ENCODE assay signal across 8 cellular contexts in genomic region chr1:39575191-39576015, GRCh38. TPM values are rescaled to one million over a fixed set of nuclear protein-coding genes. Genes with fewer than 3 reads are reported as not detected.
DNase-seq lines count a peak whose midpoint lies in the region; ATAC-seq and TF ChIP-seq lines count a peak whose summit lies in the region.

No MANE protein-coding gene starts in this region.

- H3K18ac ChIP-seq in mesenchymal stem cell (ENCODE audit: low read depth in 1 of 2, low read length in 2 of 2) = peak overlapping the region in 1 of 2 experiments; percentile 76

- no peaks in the 10 kb centered on the region for H3K27me3 ChIP-seq in effector memory CD4-positive, alpha-beta T cell (replicated peaks; ENCODE audit: control insufficient read depth, insufficient read depth, low read length, poor library complexity, severe bottlenecking)
- H3K27me3 ChIP-seq in mesenchymal stem cell (ENCODE audit: control insufficient read depth in 1 of 2, insufficient read depth in 1 of 2, low read length in 2 of 2) = no peaks in the 10 kb centered on the region

- H3K27me3 Mint-ChIP-seq in activated CD8-positive, alpha-beta T cell treated with anti-CD3 and anti-CD28 coated beads for 36 hours = no peaks in the 10 kb centered on the region

- ATAC-seq in activated CD8-positive, alpha-beta T cell treated with anti-CD3 and anti-CD28 coated beads for 36 hours = peak; percentile 42

- peak overlapping the region in 1 of 2 experiments; percentile 96 for H3K23ac ChIP-seq in mesenchymal stem cell (ENCODE audit: low read length in 2 of 2)

- H3K4me1 ChIP-seq in effector memory CD4-positive, alpha-beta T cell (ENCODE audit: control insufficient read depth, insufficient read depth, low read length, poor library complexity, severe bottlenecking) = peaks cover 18% of the 10 kb centered on the region
- peaks cover 21% of the 10 kb centered on the region for H3K4me1 ChIP-seq in mesenchymal stem cell (ENCODE audit: control insufficient read depth, insufficient read depth, low read depth, low read length)

- peak overlapping the region; percentile 91 for H3K27ac Mint-ChIP-seq in activated CD8-positive, alpha-beta T cell treated with anti-CD3 and anti-CD28 coated beads for 36 hours

- H2BK120ac ChIP-seq in mesenchymal stem cell (ENCODE audit: low read depth, low read length) = no peak overlapping the region

- H3K79me1 ChIP-seq in mesenchymal stem cell (replicated peaks; ENCODE audit: low read length, poor library complexity, severe bottlenecking) = peaks cover 6% of the 10 kb centered on the region

- no peak overlapping the region for H2BK15ac ChIP-seq in mesenchymal stem cell (ENCODE audit: low read depth, poor library complexity, severe bottlenecking)

- no peak overlapping the region for H2AK5ac ChIP-seq in mesenchymal stem cell (ENCODE audit: low read length, severe bottlenecking)

- H3K4ac ChIP-seq in mesenchymal stem cell (ENCODE audit: low read depth in 1 of 2, low read length in 2 of 2) = peak overlapping the region in 1 of 2 experiments; percentile 44

- H3K36me3 ChIP-seq in effector memory CD4-positive, alpha-beta T cell (ENCODE audit: control insufficient read depth, insufficient read depth, low read length) = peaks cover 25% of the 10 kb centered on the region
- peaks cover 31 to 43% of the 10 kb centered on the region in 2 experiments for H3K36me3 ChIP-seq in mesenchymal stem cell (ENCODE audit: control insufficient read depth in 1 of 2, insufficient read depth in 2 of 2, low read depth in 1 of 2, low read length in 2 of 2)

- no peak overlapping the region for H4K8ac ChIP-seq in mesenchymal stem cell (ENCODE audit: low read length)

- intact Hi-C loops in activated CD8-positive, alpha-beta T cell treated with anti-CD3 and anti-CD28 coated beads for 36 hours (cut with micrococcal nuclease) = no loop called here

- no peak overlapping the region for H2AFZ ChIP-seq in mesenchymal stem cell (ENCODE audit: low read depth, low read length)

- no peaks in the 10 kb centered on the region for H3K9me3 Mint-ChIP-seq in activated CD8-positive, alpha-beta T cell treated with anti-CD3 and anti-CD28 coated beads for 36 hours

- WGBS in mesenchymal stem cell = 4% methylated on average over 39 of the region's 48 CpGs

- H3K9ac ChIP-seq in mesenchymal stem cell (ENCODE audit: low read length) = peak overlapping the region; percentile 97

- H3K4me3 Mint-ChIP-seq in activated CD8-positive, alpha-beta T cell treated with anti-CD3 and anti-CD28 coated beads for 36 hours = peak overlapping the region; percentile 86

- peaks cover 42% of the 10 kb centered on the region for H3K4me1 Mint-ChIP-seq in activated CD8-positive, alpha-beta T cell treated with anti-CD3 and anti-CD28 coated beads for 36 hours (ENCODE audit: low read depth)

- peaks cover 52% of the 10 kb centered on the region for H3K36me3 Mint-ChIP-seq in activated CD8-positive, alpha-beta T cell treated with anti-CD3 and anti-CD28 coated beads for 36 hours (ENCODE audit: low read depth)

- H3K14ac ChIP-seq in mesenchymal stem cell (ENCODE audit: low read length in 2 of 2) = peak overlapping the region in 1 of 2 experiments; percentile 92

- DNase-seq in NCI-H2081 (lab: John Stamatoyannopoulos, UW) (peak; percentile 23 to 53), NCI-H2081 treated with DMSO at 0.1 percent for 48 hours (lab: John Stamatoyannopoulos, UW) (no peak), NCI-H2171 (lab: John Stamatoyannopoulos, UW) (peak; percentile 7), mesenchymal stem cell (peak; percentile 78), D341Med (ENCODE audit: low spot score) (no peak)
- peak; percentile 74 for DNase-seq in activated CD8-positive, alpha-beta T cell treated with anti-CD3 and anti-CD28 coated beads for 36 hours
- DNase-seq in effector memory CD4-positive, alpha-beta T cell = peak; percentile 23 to 47 (median 34)
- peak; percentile 25 for DNase-seq in stimulated activated CD8-positive, alpha-beta memory T cell treated with anti-CD3 and anti-CD28 coated beads, Interleukin-4, amount 100 ng/mL, for 24 hours (ENCODE audit: low read depth)

- POLR2A ChIA-PET in activated CD8-positive, alpha-beta T cell treated with anti-CD3 and anti-CD28 coated beads for 36 hours (lab: Charles Lee) = interaction anchor here (0.6 to 6.2 kb wide), 20 partner anchors 13 to 480 kb away, joined by 3 to 86 read pairs (median 3); partner anchors contain the start of gene PPIE

- no peak for TF ChIP-seq CTCF in activated CD8-positive, alpha-beta T cell treated with anti-CD3 and anti-CD28 coated beads for 36 hours (IDR thresholded peaks at IDR 0.05)

- no peaks in the 10 kb centered on the region for H3K9me3 ChIP-seq in effector memory CD4-positive, alpha-beta T cell (ENCODE audit: control insufficient read depth, low read length)
- no peaks in the 10 kb centered on the region for H3K9me3 ChIP-seq in mesenchymal stem cell (ENCODE audit: control insufficient read depth, low read length)

- H2BK5ac ChIP-seq in mesenchymal stem cell (ENCODE audit: low read depth, low read length, poor library complexity, severe bottlenecking) = no peak overlapping the region

- H3K4me3 ChIP-seq in effector memory CD4-positive, alpha-beta T cell (ENCODE audit: insufficient read depth, low read depth, low read length, poor library complexity, severe bottlenecking) = peak overlapping the region; percentile 85
- peak overlapping the region; percentile 88 for H3K4me3 ChIP-seq in mesenchymal stem cell (ENCODE audit: insufficient read depth in 1 of 2, low read depth in 1 of 2, low read length in 2 of 2)

- peak overlapping the region; percentile 76 for H3K27ac ChIP-seq in effector memory CD4-positive, alpha-beta T cell (ENCODE audit: insufficient read depth, low read length, poor library complexity, severe bottlenecking)
- no peak overlapping the region for H3K27ac ChIP-seq in mesenchymal stem cell (ENCODE audit: low read length, poor library complexity, severe bottlenecking)

- CTCF ChIA-PET in activated CD8-positive, alpha-beta T cell treated with anti-CD3 and anti-CD28 coated beads for 36 hours (lab: Charles Lee) = interaction anchor here (0.6 to 2.8 kb wide), 9 partner anchors 12 to 722 kb away, joined by 3 to 14 read pairs (median 4); no protein-coding TSS in a partner anchor

- H4K91ac ChIP-seq in mesenchymal stem cell (ENCODE audit: low read length) = no peak overlapping the region

- H3K4me2 ChIP-seq in mesenchymal stem cell (ENCODE audit: low read length, poor library complexity, severe bottlenecking) = peak overlapping the region; percentile 76

- H2BK12ac ChIP-seq in mesenchymal stem cell (ENCODE audit: low read length in 2 of 2) = no peak overlapping the region

RNA-seq across cellular contexts. Expression of gene PABPC4, which starts 1.2 kb away (rescaled TPM):
- 100 to 1,000 TPM; 365 to 372 TPM for total RNA-seq in activated CD8-positive, alpha-beta T cell treated with anti-CD3 and anti-CD28 coated beads for 36 hours
- 162 TPM for polyA plus RNA-seq in mesenchymal stem cell (2013, experiment 1 of 2)
- 158 TPM for polyA plus RNA-seq in mesenchymal stem cell (2013, experiment 2 of 2)

Comparison
In these comparisons a context has a peak if more than half of its experiments do, and no peak if none do; other contexts are left out.
1. DNase-seq: peak in NCI-H2081 (2 of 2), NCI-H2171 (single experiment), activated CD8-positive, alpha-beta T cell treated with anti-CD3 and anti-CD28 coated beads for 36 hours (single experiment), effector memory CD4-positive, alpha-beta T cell (3 of 3), mesenchymal stem cell (single experiment) and stimulated activated CD8-positive, alpha-beta memory T cell treated with anti-CD3 and anti-CD28 coated beads, Interleukin-4, amount 100 ng/mL, for 24 hours (single experiment); none in NCI-H2081 treated with DMSO at 0.1 percent for 48 hours (single experiment) and D341Med (single experiment).